ENCODE assay signal across 32 cellular contexts in genomic region chr20:56501116-56501515, GRCh38. TPM values are rescaled to one million over a fixed set of nuclear protein-coding genes. Genes with fewer than 3 reads are reported as not detected.
"Had no signal": no experiment of that assay in that cellular context is flagged by ENCODE, and none has a peak within 500 bp of the region (broad histone marks: within the 10 kb centered on the region; RNA-seq: fewer than 3 reads in every experiment).

No MANE protein-coding gene starts in this region.

- H3K27me3 ChIP-seq: colonic mucosa, esophagus squamous epithelium, gastrocnemius medialis, heart right ventricle, left lung had no signal

- H3K4me3 Mint-ChIP-seq: dendritic cell treated with granulocyte-macrophage colony-stimulating factor and Interleukin-4, amounts not matched to agents 40 ng/mL and 50 ng/mL, for 4 days; effector memory CD8-positive, alpha-beta T cell; endodermal cell; mesothelial cell of epicardium had no signal

- H3K27me3 Mint-ChIP-seq: dendritic cell treated with granulocyte-macrophage colony-stimulating factor and Interleukin-4, amounts not matched to agents 40 ng/mL and 50 ng/mL, for 4 days; effector memory CD8-positive, alpha-beta T cell had no signal

- ATAC-seq: effector memory CD8-positive, alpha-beta T cell; esophagus mucosa; gastrocnemius medialis; heart right ventricle; left cardiac atrium; left lung; left ventricle myocardium superior; lower lobe of right lung; mucosa of descending colon had no signal

- H3K27ac Mint-ChIP-seq: dendritic cell treated with granulocyte-macrophage colony-stimulating factor and Interleukin-4, amounts not matched to agents 40 ng/mL and 50 ng/mL, for 4 days; endodermal cell; mesothelial cell of epicardium had no signal

- FAIRE-seq: endometrium, islet of Langerhans, keratinocyte had no signal

- H3K4me1 Mint-ChIP-seq: endodermal cell had no signal

- H3K4me1 ChIP-seq: colonic mucosa, esophagus squamous epithelium, gastrocnemius medialis, lower lobe of right lung had no signal

- H3K27ac ChIP-seq: colonic mucosa, epithelial cell of prostate, esophagus squamous epithelium, gastrocnemius medialis, heart right ventricle, left lung, lower lobe of right lung had no signal

- DNase-seq: colonic mucosa; cortex of kidney; effector CD8-positive, alpha-beta T cell; effector memory CD8-positive, alpha-beta T cell; endodermal cell; erythroblast; esophagus squamous epithelium; foreskin fibroblast; foreskin melanocyte; gastrocnemius medialis; glutamatergic neuron; head of caudate nucleus; heart right ventricle; hippocampal formation; left cardiac atrium; left lung; left ventricle myocardium superior; lower lobe of right lung; mesenchymal stem cell; mucosa of descending colon had no signal

- H3K4me3 ChIP-seq: colonic mucosa, esophagus squamous epithelium, gastrocnemius medialis, heart right ventricle, left lung, lower lobe of right lung, mucosa of descending colon had no signal

- H3K9me3 ChIP-seq: colonic mucosa, esophagus squamous epithelium, gastrocnemius medialis, mucosa of descending colon had no signal

- H3K9me3 Mint-ChIP-seq: effector memory CD8-positive, alpha-beta T cell had no signal

- H3K36me3 ChIP-seq: colonic mucosa had no signal

RNA-seq across cellular contexts. Expression of gene FAM209A, which starts 23.4 kb away (rescaled TPM):
- total RNA-seq: endodermal cell, esophagus mucosa, esophagus squamous epithelium, gastrocnemius medialis, glomerular endothelial cell, heart right ventricle, kidney epithelial cell, left cardiac atrium, left ventricle myocardium superior, lung microvascular endothelial cell, myocyte had no signal

RNA-seq across cellular contexts. Expression of gene FAM209B, which starts 31.9 kb away (rescaled TPM):
- total RNA-seq: dermis microvascular lymphatic vessel endothelial cell, esophagus squamous epithelium, gastrocnemius medialis, glomerular endothelial cell, kidney epithelial cell, left cardiac atrium, left ventricle myocardium superior, lung microvascular endothelial cell, mesothelial cell of epicardium, mucosa of descending colon, myocyte had no signal
